Comparison of ENCODE assay signal across 1 cellular context in the genomic region with DNA sequence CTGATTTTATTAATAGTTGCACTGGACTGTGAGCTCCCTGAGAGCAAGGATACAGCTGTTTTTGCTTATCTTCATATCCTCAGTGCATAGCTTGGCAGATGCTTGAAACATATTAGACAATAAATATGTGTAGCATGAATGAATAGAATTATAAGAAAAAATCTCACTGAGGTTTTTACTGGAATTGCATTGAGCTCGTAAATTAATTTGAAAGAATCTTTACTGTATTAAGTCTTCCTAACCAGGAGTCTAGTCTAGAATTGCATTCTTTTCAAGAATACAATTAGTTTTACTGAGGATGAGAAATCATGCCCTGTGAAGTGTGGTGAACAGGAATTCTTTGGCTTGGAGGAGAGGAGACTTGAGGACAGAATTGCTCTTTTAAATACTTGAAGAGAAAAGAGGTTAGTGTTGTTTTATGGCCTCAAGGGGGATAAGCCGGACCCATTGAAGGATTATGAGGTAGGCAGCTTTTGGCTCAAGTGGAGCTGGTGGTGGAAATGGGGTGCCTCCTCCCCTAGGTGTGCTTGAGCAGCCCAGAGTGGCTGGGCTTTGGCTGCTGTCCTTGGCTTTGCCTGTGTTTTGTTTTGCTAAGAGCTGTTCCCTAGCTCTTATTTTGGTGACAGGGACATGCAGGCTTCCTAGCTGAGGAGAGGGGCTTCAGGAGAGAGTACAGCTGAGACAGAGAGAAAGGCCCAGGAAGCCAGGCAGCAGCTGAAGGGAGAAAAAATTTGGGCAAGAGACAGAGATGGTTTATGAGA.
TF ChIP-seq lines count a peak whose summit lies in the region.

No MANE protein-coding gene starts in this region.

TF ChIP-seq in GM23338, 12 proteins besides CTCF, POLR2A, EP300 and RAD21 (continued from another document):
- TF ChIP-seq ZNF462 (CRISPR knock-in tag; IDR thresholded peaks at IDR 0.05) (no peak), EZH2 (IDR thresholded peaks at IDR 0.05; ENCODE audit: low read depth, unreplicated experiment) (no peak), ETS1 (IDR thresholded peaks at IDR 0.05) (no peak)
